ENCODE assay signal across 10 cellular contexts in genomic region chr3:197367081-197367780, GRCh38.
DNase-seq lines count a peak whose midpoint lies in the region; ATAC-seq, FAIRE-seq and TF ChIP-seq lines count a peak whose summit lies in the region.
"Had no signal": no experiment of that assay in that cellular context is flagged by ENCODE, and none has a peak within 500 bp of the region (broad histone marks: within the 10 kb centered on the region; RNA-seq: fewer than 3 reads in every experiment).

No MANE protein-coding gene starts in this region.

- TF ChIP-seq CTCF in right atrium auricular region (IDR thresholded peaks at IDR 0.05) = no peak

- peaks cover 0 to 10% of the 10 kb centered on the region in 2 donors for H3K4me1 ChIP-seq in right atrium auricular region

- DNase-seq in right atrium auricular region (ENCODE audit: low spot score) = peak; percentile 47
- no peak for DNase-seq in cardiac septum (ENCODE audit: low spot score)
- peak; percentile 100 for DNase-seq in RPMI7951 (ENCODE audit: low read depth)
- peak; percentile 63 for DNase-seq in globus pallidus (ENCODE audit: low spot score)
- DNase-seq in urothelium cell line (ENCODE audit: low spot score) = peak; percentile 90
- no peak for DNase-seq in KBM-7
- DNase-seq in NCI-H2171 treated with DMSO at 0.1 percent for 48 hours (lab: John Stamatoyannopoulos, UW) = no peak
- DNase-seq: transverse colon had no signal

- no peaks in the 10 kb centered on the region for H3K36me3 ChIP-seq in right atrium auricular region
- H3K36me3 ChIP-seq: transverse colon had no signal

- no peak overlapping the region for H3K27ac ChIP-seq in right atrium auricular region
- H3K27ac ChIP-seq: transverse colon had no signal

- no peaks in the 10 kb centered on the region for H3K9me3 ChIP-seq in right atrium auricular region
- H3K9me3 ChIP-seq: transverse colon had no signal

- intact Hi-C loops in cardiac septum (cut with DNase I) = no loop called here

- in situ Hi-C loops in KBM-7 (cut with MboI; ENCODE audit: low pct_unique_long_range_greater_than_20kb, low sequenced_read_pairs) = no loop called here

- no peak for ATAC-seq in GM18907 (IDR thresholded peaks at IDR 0.05; ENCODE audit: unreplicated experiment)
- ATAC-seq: K562 had no signal

- no peak overlapping the region for H3K4me3 ChIP-seq in right atrium auricular region
- H3K4me3 ChIP-seq: K562, transverse colon had no signal

- no peaks in the 10 kb centered on the region for H3K27me3 ChIP-seq in right atrium auricular region
- H3K27me3 ChIP-seq: transverse colon had no signal

- FAIRE-seq in urothelium cell line (lab: Jason Lieb, UNC) = no peak
- FAIRE-seq: K562 had no signal

Comparison
In these comparisons a context has a peak if more than half of its experiments do, and no peak if none do; other contexts are left out.
1. DNase-seq: peak in right atrium auricular region (single experiment), RPMI7951 (single experiment), globus pallidus (single experiment) and urothelium cell line (single experiment); none in cardiac septum (single experiment), KBM-7 (single experiment) and NCI-H2171 treated with DMSO at 0.1 percent for 48 hours (single experiment).